Comparison of ENCODE assay signal across 16 cellular contexts in the genomic region with DNA sequence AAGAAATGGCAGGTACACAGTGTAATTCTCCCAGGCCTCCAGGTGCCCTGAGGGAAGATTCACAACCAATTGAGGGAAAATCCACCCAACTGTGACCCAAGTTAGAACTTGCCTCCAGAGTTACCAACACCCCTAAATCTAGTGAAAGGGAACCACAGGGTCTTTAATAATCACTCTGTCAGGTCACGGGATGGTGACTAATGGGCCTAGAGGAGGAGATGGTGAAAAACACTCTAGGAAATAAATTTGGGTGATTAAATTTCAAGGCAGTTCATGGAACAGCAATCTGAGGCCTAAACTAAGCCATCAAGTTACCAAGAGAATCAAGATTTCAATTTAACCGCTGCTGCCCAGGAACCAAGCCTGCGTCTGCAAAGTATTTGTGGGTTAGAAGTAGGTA. TPM values are rescaled to one million over a fixed set of nuclear protein-coding genes. Genes with fewer than 3 reads are reported as not detected.
A peak's percentile ranks its signal among the peaks of the same experiment; 100 is the strongest.
DNase-seq lines count a peak whose midpoint lies in the region; ATAC-seq and TF ChIP-seq lines count a peak whose summit lies in the region.
"Had no signal": no experiment of that assay in that cellular context is flagged by ENCODE, and none has a peak within 500 bp of the region (broad histone marks: within the 10 kb centered on the region; RNA-seq: fewer than 3 reads in every experiment).

No MANE protein-coding gene starts in this region.

- no peak overlapping the region for H3K4me3 ChIP-seq in BLaER1 treated with 17β-estradiol and CSF1 and Interleukin-3, amounts not matched to agents 10 nM and 100 nM
- H3K4me3 ChIP-seq in hepatocyte, result no peak overlapping the region

- H3K4me1 Mint-ChIP-seq in T-cell, result no peaks in the 10 kb centered on the region

- CTCF ChIA-PET in T-cell (lab: Charles Lee), result interaction anchor here in 1 of 2 donors (0.7 kb wide), 1 partner anchor 61 kb away, joined by 4 read pairs; no protein-coding TSS in a partner anchor

- no peak for ATAC-seq in T-cell (replicated peaks in 1 of 4)
- no peak for ATAC-seq in HG03342 (IDR thresholded peaks at IDR 0.05; ENCODE audit: unreplicated experiment)

- H3K4me2 ChIP-seq in BLaER1 treated with 17β-estradiol and CSF1 and Interleukin-3, amounts not matched to agents 10 nM and 100 nM, result peak overlapping the region in 8 of 11 experiments; percentile 64 to 77 (median 68); a peak in 16 of 22 replicates
- no peak overlapping the region for H3K4me2 ChIP-seq in hepatocyte
- H3K4me2 ChIP-seq: SK-N-SH had no signal

- H2AFZ ChIP-seq in hepatocyte, result no peak overlapping the region

- POLR2A ChIA-PET in T-cell (lab: Charles Lee), result no interaction called here

- DNase-seq in M059J (ENCODE audit: low read depth), result peak; percentile 39
- DNase-seq in hepatocyte (ENCODE audit: low spot score), result no peak
- peak; percentile 62 for DNase-seq in renal cortical epithelial cell (ENCODE audit: low read depth)
- DNase-seq in T-cell, result no peak
- no peak for DNase-seq in NCI-H1694 treated with DMSO at 0.1 percent for 48 hours (lab: John Stamatoyannopoulos, UW)
- no peak for DNase-seq in 8988T
- DNase-seq: EL, H7, KBM-7, NCI-H1436 treated with DMSO at 0.1 percent for 48 hours, NCI-H2081, NCI-H748 treated with DMSO at 0.1 percent for 48 hours, SK-N-SH had no signal

- H3K9me3 Mint-ChIP-seq in T-cell, result no peaks in the 10 kb centered on the region

- no peaks in the 10 kb centered on the region for H3K27me3 ChIP-seq in BLaER1 treated with 17β-estradiol and CSF1 and Interleukin-3, amounts not matched to agents 10 nM and 100 nM
- H3K27me3 ChIP-seq in hepatocyte, result peaks cover 4% of the 10 kb centered on the region

- WGBS in hepatocyte (ENCODE audit: low lambda C conversion rate, missing lambda C conversion rate), result 94% methylated on average over 3 of the region's 3 CpGs

- no peak overlapping the region for H3K4me3 Mint-ChIP-seq in T-cell

- H3K27me3 Mint-ChIP-seq in T-cell, result peaks cover 20 to 30% of the 10 kb centered on the region in 2 donors

- peak overlapping the region in 6 of 11 experiments; percentile 47 to 83 (median 74); a peak in 13 of 22 replicates for H3K27ac ChIP-seq in BLaER1 treated with 17β-estradiol and CSF1 and Interleukin-3, amounts not matched to agents 10 nM and 100 nM
- H3K27ac ChIP-seq in hepatocyte, result peak overlapping the region; percentile 76

- H3K36me3 ChIP-seq in BLaER1 treated with 17β-estradiol and CSF1 and Interleukin-3, amounts not matched to agents 10 nM and 100 nM, result no peaks in the 10 kb centered on the region
- no peaks in the 10 kb centered on the region for H3K36me3 ChIP-seq in hepatocyte (replicated peaks; ENCODE audit: insufficient read depth, low read depth)

- no peaks in the 10 kb centered on the region for H3K9me2 ChIP-seq in hepatocyte (replicated peaks; ENCODE audit: insufficient read depth)
- H3K9me2 ChIP-seq: SK-N-SH had no signal

- H3K9ac ChIP-seq in BLaER1 treated with 17β-estradiol and CSF1 and Interleukin-3, amounts not matched to agents 10 nM and 100 nM, result peak overlapping the region in 4 of 11 experiments; percentile 36 to 62 (median 54); a peak in 5 of 22 replicates
- H3K9ac ChIP-seq: SK-N-SH had no signal

- no peaks in the 10 kb centered on the region for H3K79me2 ChIP-seq in hepatocyte

- H4K20me1 ChIP-seq in BLaER1 treated with 17β-estradiol and CSF1 and Interleukin-3, amounts not matched to agents 10 nM and 100 nM, result no peaks in the 10 kb centered on the region
- no peaks in the 10 kb centered on the region for H4K20me1 ChIP-seq in hepatocyte (ENCODE audit: insufficient read depth, poor library complexity, severe bottlenecking)

- TF ChIP-seq CTCF in hepatocyte (IDR thresholded peaks at IDR 0.05; ENCODE audit: poor library complexity), result no peak

- peaks cover 16 to 37% (median 26%) of the 10 kb centered on the region in 10 experiments for H3K4me1 ChIP-seq in BLaER1 treated with 17β-estradiol and CSF1 and Interleukin-3, amounts not matched to agents 10 nM and 100 nM
- H3K4me1 ChIP-seq in hepatocyte (ENCODE audit: insufficient read depth), result peaks cover 36% of the 10 kb centered on the region

- H3K36me3 Mint-ChIP-seq in T-cell, result no peaks in the 10 kb centered on the region

- no peaks in the 10 kb centered on the region for H3K9me3 ChIP-seq in BLaER1 treated with 17β-estradiol and CSF1 and Interleukin-3, amounts not matched to agents 10 nM and 100 nM (replicated peaks in 1 of 11)
- H3K9me3 ChIP-seq in hepatocyte (ENCODE audit: low read depth), result no peaks in the 10 kb centered on the region
- H3K9me3 ChIP-seq: Caco-2, SK-N-SH had no signal

- H3K27ac Mint-ChIP-seq in T-cell, result no peak overlapping the region

RNA-seq across cellular contexts. Expression of gene SLF2, which starts 26.7 kb away (rescaled TPM):
- 21.9 and 32.0 TPM in 2 replicates for total RNA-seq in M059J (2014; rRNA removed; shearing (Covaris generic))
- 23.5 and 28.9 TPM in 2 replicates for total RNA-seq in hepatocyte
- polyA plus RNA-seq in hepatocyte, result 11.7 and 20.1 TPM in 2 replicates
- 17.5 and 25.7 TPM in 2 replicates for total RNA-seq in renal cortical epithelial cell
- 10 to 100 TPM; 20.0 to 43.0 (median 31.3) TPM for total RNA-seq in T-cell

Comparison
In these comparisons a context has a peak if more than half of its experiments do, and no peak if none do; other contexts are left out.
1. DNase-seq: peak in M059J (single experiment) and renal cortical epithelial cell (single experiment); none in hepatocyte (single experiment), T-cell (0 of 34), NCI-H1694 treated with DMSO at 0.1 percent for 48 hours (single experiment) and 8988T (single experiment).